18 cellular contexts compared by ENCODE assay signal in the genomic region with DNA sequence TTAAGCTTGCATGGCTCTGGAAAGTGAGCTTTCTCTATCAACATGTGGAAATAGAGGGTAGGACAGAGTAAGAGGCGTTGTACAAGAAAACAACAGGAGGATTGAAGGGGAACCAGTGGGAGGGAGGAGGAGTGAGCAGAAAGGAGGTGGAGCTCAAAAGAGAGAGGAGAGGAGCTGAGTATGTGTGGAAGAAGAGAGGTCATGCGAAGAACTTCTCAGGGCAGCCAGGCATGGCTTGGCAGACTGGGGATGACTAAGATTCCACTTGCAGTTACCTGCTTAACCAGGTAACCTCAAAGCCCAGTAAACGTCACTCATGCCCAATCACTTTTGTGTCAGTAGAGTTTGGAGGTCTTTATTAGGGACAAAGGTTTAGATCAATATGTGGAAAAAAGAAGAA.
DNase-seq lines count a peak whose midpoint lies in the region; ATAC-seq, FAIRE-seq and TF ChIP-seq lines count a peak whose summit lies in the region.
"Had no signal": no experiment of that assay in that cellular context is flagged by ENCODE, and none has a peak within 500 bp of the region (broad histone marks: within the 10 kb centered on the region; RNA-seq: fewer than 3 reads in every experiment).

No MANE protein-coding gene starts in this region.

- peaks cover 25% of the 10 kb centered on the region for H3K9me3 Mint-ChIP-seq in GM23338

- H3K27ac Mint-ChIP-seq in GM23338 = no peak overlapping the region

- intact Hi-C loops in psoas muscle (cut with DNase I) = no loop called here
- intact Hi-C loops in left ventricle myocardium inferior (cut with micrococcal nuclease) = no loop called here

- H3K36me3 ChIP-seq in GM23338 (ENCODE audit: insufficient read depth) = no peaks in the 10 kb centered on the region
- no peaks in the 10 kb centered on the region for H3K36me3 ChIP-seq in bronchial epithelial cell (ENCODE audit: control insufficient read depth, insufficient read depth, low read length)
- H3K36me3 ChIP-seq in psoas muscle (ENCODE audit: insufficient read depth in 1 of 2, low read depth in 1 of 2) = no peaks in the 10 kb centered on the region
- H3K36me3 ChIP-seq in left ventricle myocardium inferior = no peaks in the 10 kb centered on the region
- no peaks in the 10 kb centered on the region for H3K36me3 ChIP-seq in smooth muscle cell (ENCODE audit: low read depth)

- H2AFZ ChIP-seq in GM23338 = 0 out of 2 replicates have a peak overlapping the region, but pooled peaks have one; percentile 43
- no peak overlapping the region for H2AFZ ChIP-seq in smooth muscle cell (ENCODE audit: low read depth)

- H4K20me1 ChIP-seq in GM23338 (replicated peaks; ENCODE audit: insufficient read depth) (no peaks in the 10 kb centered on the region), smooth muscle cell (ENCODE audit: low read depth) (no peaks in the 10 kb centered on the region)

- H3K79me2 ChIP-seq in GM23338 (replicated peaks; ENCODE audit: insufficient read depth) (no peaks in the 10 kb centered on the region), smooth muscle cell (ENCODE audit: low read depth) (no peaks in the 10 kb centered on the region)

- peaks cover 4% of the 10 kb centered on the region; the same call in 2 of the 3 replicates for H3K36me3 Mint-ChIP-seq in GM23338 (ENCODE audit: low read depth)

- H3K4me1 Mint-ChIP-seq in GM23338 = peaks cover 13% of the 10 kb centered on the region

- H3K4me3 ChIP-seq in GM23338 (no peak overlapping the region), bronchial epithelial cell (ENCODE audit: low read depth, low read length) (no peak overlapping the region), psoas muscle (no peak overlapping the region), left ventricle myocardium inferior (no peak overlapping the region), smooth muscle cell (no peak overlapping the region)
- H3K4me3 ChIP-seq: SJSA1 had no signal

- ATAC-seq in GM23338 (no peak), psoas muscle (no peak)
- no peak for ATAC-seq in activated CD4-positive, CD25-positive, alpha-beta regulatory T cell treated with anti-CD3 and anti-CD28 coated beads, Interleukin-2, amount 50 U/mL, for 24 hours
- ATAC-seq: HepG2 had no signal

- no peak overlapping the region for H3K9ac ChIP-seq in smooth muscle cell (ENCODE audit: low read depth)

- peaks cover 3% of the 10 kb centered on the region; the same call in 1 of the 2 replicates for H3K4me1 ChIP-seq in GM23338 (ENCODE audit: insufficient read depth)
- no peaks in the 10 kb centered on the region for H3K4me1 ChIP-seq in psoas muscle
- H3K4me1 ChIP-seq in left ventricle myocardium inferior = peaks cover 13% of the 10 kb centered on the region
- peaks cover 6% of the 10 kb centered on the region for H3K4me1 ChIP-seq in smooth muscle cell (ENCODE audit: low read depth)

- H3K4me3 Mint-ChIP-seq in GM23338 = no peak overlapping the region

- WGBS in psoas muscle, 3 donors = 95 to 96% (median 96%) methylated on average over 3 of the region's 3 CpGs
- WGBS in smooth muscle cell (ENCODE audit: low lambda C conversion rate) = 86% methylated on average over 3 of the region's 3 CpGs

- H3K9me3 ChIP-seq in psoas muscle = peaks cover 11% of the 10 kb centered on the region
- peaks cover 11% of the 10 kb centered on the region for H3K9me3 ChIP-seq in left ventricle myocardium inferior (replicated peaks)
- no peaks in the 10 kb centered on the region for H3K9me3 ChIP-seq in smooth muscle cell (replicated peaks; ENCODE audit: low read depth)

- peaks cover 11% of the 10 kb centered on the region for H3K9me2 ChIP-seq in GM23338 (ENCODE audit: insufficient read depth)

- TF ChIP-seq CTCF in GM23338 (conservative IDR thresholded peaks at IDR 0.05; ENCODE audit: low read depth in 2 of 2) = no peak
- no peak for TF ChIP-seq CTCF in bronchial epithelial cell (IDR thresholded peaks at IDR 0.05; ENCODE audit: insufficient read depth, low read length, severe bottlenecking)
- TF ChIP-seq CTCF in psoas muscle (IDR thresholded peaks at IDR 0.05) = no peak
- no peak for TF ChIP-seq CTCF in left ventricle myocardium inferior (IDR thresholded peaks at IDR 0.05; ENCODE audit: borderline replicate concordance)
- TF ChIP-seq CTCF in smooth muscle cell (IDR thresholded peaks at IDR 0.05; ENCODE audit: borderline replicate concordance, insufficient read depth, poor library complexity, severe bottlenecking) = no peak

- H3K27me3 ChIP-seq in GM23338 (ENCODE audit: insufficient read depth) = no peaks in the 10 kb centered on the region
- no peaks in the 10 kb centered on the region for H3K27me3 ChIP-seq in bronchial epithelial cell (ENCODE audit: control insufficient read depth, insufficient read depth, low read length)
- H3K27me3 ChIP-seq in psoas muscle (ENCODE audit: insufficient read depth in 3 of 3, low read length in 2 of 3) = no peaks in the 10 kb centered on the region
- H3K27me3 ChIP-seq in left ventricle myocardium inferior (ENCODE audit: low read depth) = no peaks in the 10 kb centered on the region
- H3K27me3 ChIP-seq in smooth muscle cell (ENCODE audit: low read depth) = no peaks in the 10 kb centered on the region
- H3K27me3 ChIP-seq: SJSA1 had no signal

- H3K4me2 ChIP-seq in GM23338 (no peak overlapping the region), smooth muscle cell (no peak overlapping the region)

- DNase-seq in DMS79 (lab: John Stamatoyannopoulos, UW) (peak; percentile 19), GM23338 (ENCODE audit: low spot score) (no peak), bronchial epithelial cell (ENCODE audit: low read depth) (peak; percentile 58), kidney tubule cell (ENCODE audit: low spot score) (peak; percentile 84), psoas muscle (no peak), left ventricle myocardium inferior (no peak), smooth muscle cell (lab: John Stamatoyannopoulos, UW; ENCODE audit: unreplicated experiment) (no peak)
- DNase-seq: DMS 273 treated with DMSO at 0.1 percent for 48 hours, HCEC 1CT, KG1, NCI-H1436, NCI-H2081, NCI-H748 treated with DMSO at 0.1 percent for 48 hours had no signal

- H3K27ac ChIP-seq in GM23338 (ENCODE audit: low read depth) (no peak overlapping the region), psoas muscle (no peak overlapping the region), left ventricle myocardium inferior (replicated peaks) (no peak overlapping the region), smooth muscle cell (ENCODE audit: low read depth) (no peak overlapping the region)
- H3K27ac ChIP-seq: C4-2B, RWPE1, SJSA1 had no signal

- no peaks in the 10 kb centered on the region for H3K27me3 Mint-ChIP-seq in GM23338 (ENCODE audit: insufficient read depth, low read depth, poor library complexity)

- H3F3A ChIP-seq in GM23338 (replicated peaks; ENCODE audit: low read depth) (no peaks in the 10 kb centered on the region), smooth muscle cell (ENCODE audit: low read depth) (peaks cover 3% of the 10 kb centered on the region)

- FAIRE-seq in bronchial epithelial cell (lab: Jason Lieb, UNC) = peak; percentile 64
- FAIRE-seq: HepG2 had no signal

TF ChIP-seq in GM23338, 12 proteins besides CTCF, POLR2A, EP300 and RAD21:
- no peak for TF ChIP-seq CREB1 (CRISPR knock-in tag; IDR thresholded peaks at IDR 0.05; ENCODE audit: low read depth)
- TF ChIP-seq, protein P1, sequence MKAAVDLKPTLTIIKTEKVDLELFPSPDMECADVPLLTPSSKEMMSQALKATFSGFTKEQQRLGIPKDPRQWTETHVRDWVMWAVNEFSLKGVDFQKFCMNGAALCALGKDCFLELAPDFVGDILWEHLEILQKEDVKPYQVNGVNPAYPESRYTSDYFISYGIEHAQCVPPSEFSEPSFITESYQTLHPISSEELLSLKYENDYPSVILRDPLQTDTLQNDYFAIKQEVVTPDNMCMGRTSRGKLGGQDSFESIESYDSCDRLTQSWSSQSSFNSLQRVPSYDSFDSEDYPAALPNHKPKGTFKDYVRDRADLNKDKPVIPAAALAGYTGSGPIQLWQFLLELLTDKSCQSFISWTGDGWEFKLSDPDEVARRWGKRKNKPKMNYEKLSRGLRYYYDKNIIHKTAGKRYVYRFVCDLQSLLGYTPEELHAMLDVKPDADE (IDR thresholded peaks at IDR 0.05) = no peak
- TF ChIP-seq, protein P2, sequence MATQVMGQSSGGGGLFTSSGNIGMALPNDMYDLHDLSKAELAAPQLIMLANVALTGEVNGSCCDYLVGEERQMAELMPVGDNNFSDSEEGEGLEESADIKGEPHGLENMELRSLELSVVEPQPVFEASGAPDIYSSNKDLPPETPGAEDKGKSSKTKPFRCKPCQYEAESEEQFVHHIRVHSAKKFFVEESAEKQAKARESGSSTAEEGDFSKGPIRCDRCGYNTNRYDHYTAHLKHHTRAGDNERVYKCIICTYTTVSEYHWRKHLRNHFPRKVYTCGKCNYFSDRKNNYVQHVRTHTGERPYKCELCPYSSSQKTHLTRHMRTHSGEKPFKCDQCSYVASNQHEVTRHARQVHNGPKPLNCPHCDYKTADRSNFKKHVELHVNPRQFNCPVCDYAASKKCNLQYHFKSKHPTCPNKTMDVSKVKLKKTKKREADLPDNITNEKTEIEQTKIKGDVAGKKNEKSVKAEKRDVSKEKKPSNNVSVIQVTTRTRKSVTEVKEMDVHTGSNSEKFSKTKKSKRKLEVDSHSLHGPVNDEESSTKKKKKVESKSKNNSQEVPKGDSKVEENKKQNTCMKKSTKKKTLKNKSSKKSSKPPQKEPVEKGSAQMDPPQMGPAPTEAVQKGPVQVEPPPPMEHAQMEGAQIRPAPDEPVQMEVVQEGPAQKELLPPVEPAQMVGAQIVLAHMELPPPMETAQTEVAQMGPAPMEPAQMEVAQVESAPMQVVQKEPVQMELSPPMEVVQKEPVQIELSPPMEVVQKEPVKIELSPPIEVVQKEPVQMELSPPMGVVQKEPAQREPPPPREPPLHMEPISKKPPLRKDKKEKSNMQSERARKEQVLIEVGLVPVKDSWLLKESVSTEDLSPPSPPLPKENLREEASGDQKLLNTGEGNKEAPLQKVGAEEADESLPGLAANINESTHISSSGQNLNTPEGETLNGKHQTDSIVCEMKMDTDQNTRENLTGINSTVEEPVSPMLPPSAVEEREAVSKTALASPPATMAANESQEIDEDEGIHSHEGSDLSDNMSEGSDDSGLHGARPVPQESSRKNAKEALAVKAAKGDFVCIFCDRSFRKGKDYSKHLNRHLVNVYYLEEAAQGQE (IDR thresholded peaks at IDR 0.05; ENCODE audit: unreplicated experiment) = no peak
- no peak for TF ChIP-seq POLR2AphosphoS5 (IDR thresholded peaks at IDR 0.05; ENCODE audit: low read depth)
TF ChIP-seq in GM23338: peak in this region for 0.

Comparison
In these comparisons a context has a peak if more than half of its experiments do, and no peak if none do; other contexts are left out.
1. DNase-seq: peak in DMS79 (single experiment), bronchial epithelial cell (single experiment) and kidney tubule cell (single experiment); none in GM23338 (single experiment), psoas muscle (0 of 2), left ventricle myocardium inferior (single experiment) and smooth muscle cell (single experiment).